4 cellular contexts compared by ENCODE assay signal in the genomic region with DNA sequence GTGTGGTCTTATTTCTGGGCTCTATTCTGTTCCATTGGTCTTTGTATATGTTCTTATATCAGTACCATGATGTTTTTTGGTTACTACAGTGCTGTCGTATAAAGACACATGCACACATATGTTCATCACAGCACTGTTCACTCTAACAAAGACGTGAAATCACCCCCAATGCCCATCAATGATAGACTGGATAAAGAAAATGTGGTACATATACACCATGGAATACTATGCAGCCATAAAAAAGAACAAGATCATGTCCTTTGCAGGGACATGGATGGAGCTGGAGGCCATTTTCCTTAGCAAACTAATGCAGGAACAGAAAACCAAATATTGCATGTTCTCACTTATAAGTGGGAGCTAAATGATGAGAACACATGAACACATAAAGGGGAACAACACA.
A peak's percentile ranks its signal among the peaks of the same experiment; 100 is the strongest.
TF ChIP-seq lines count a peak whose summit lies in the region.

No MANE protein-coding gene starts in this region.

TF ChIP-seq in HEK293, 187 proteins besides CTCF, POLR2A, EP300 and RAD21:
- TF ChIP-seq, protein P1, sequence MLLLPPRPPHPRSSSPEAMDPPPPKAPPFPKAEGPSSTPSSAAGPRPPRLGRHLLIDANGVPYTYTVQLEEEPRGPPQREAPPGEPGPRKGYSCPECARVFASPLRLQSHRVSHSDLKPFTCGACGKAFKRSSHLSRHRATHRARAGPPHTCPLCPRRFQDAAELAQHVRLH (tag by site-specific recombination; IDR thresholded peaks at IDR 0.05), result peak; percentile 70; the same call in 1 of the 2 replicates
- TF ChIP-seq ZNF146 (tag by site-specific recombination; IDR thresholded peaks at IDR 0.05), result peak; percentile 94

TF ChIP-seq in SK-N-SH treated with all-trans-retinoic acid at 6 μM for 48 hours, 23 proteins besides CTCF, POLR2A, EP300 and RAD21:
- peak; percentile 76; the same call in 1 of the 2 replicates for TF ChIP-seq ZNF8 (CRISPR knock-in tag; IDR thresholded peaks at IDR 0.05)
TF ChIP-seq in SK-N-SH treated with all-trans-retinoic acid at 6 μM for 48 hours: peak in this region for 1; not testable (repeated sequence) for 22.

TF ChIP-seq in GM12878, 131 proteins besides CTCF, POLR2A, EP300 and RAD21:
- 0 out of 2 replicates have a peak, but pooled peaks have one; percentile 40 for TF ChIP-seq ZNF217 (IDR thresholded peaks at IDR 0.05)

TF ChIP-seq in K562, 482 proteins besides CTCF, POLR2A, EP300 and RAD21:
- peak; percentile 77 for TF ChIP-seq ZNF146 (CRISPR knock-in tag; IDR thresholded peaks at IDR 0.05; ENCODE audit: unreplicated experiment)
- TF ChIP-seq KDM1A (IDR thresholded peaks at IDR 0.05), result 0 out of 4 replicates have a peak, but pooled peaks have one; percentile 12 to 24
- peak; percentile 50 for TF ChIP-seq RBM25 (IDR thresholded peaks at IDR 0.05; ENCODE audit: low read depth, low read length, severe bottlenecking)
- TF ChIP-seq BCOR (IDR thresholded peaks at IDR 0.05), result peak; percentile 10; the same call in 1 of the 2 replicates
TF ChIP-seq in K562: peak in this region for 4; not testable (repeated sequence) for 478.
